24 cellular contexts compared by ENCODE assay signal in genomic region chr7:143131777-143132176, GRCh38. TPM values are rescaled to one million over a fixed set of nuclear protein-coding genes. Genes with fewer than 3 reads are reported as not detected.
A peak's percentile ranks its signal among the peaks of the same experiment; 100 is the strongest.
DNase-seq lines count a peak whose midpoint lies in the region; ATAC-seq and TF ChIP-seq lines count a peak whose summit lies in the region.
"Had no signal": no experiment of that assay in that cellular context is flagged by ENCODE, and none has a peak within 500 bp of the region (broad histone marks: within the 10 kb centered on the region; RNA-seq: fewer than 3 reads in every experiment).

A gene with protein sequence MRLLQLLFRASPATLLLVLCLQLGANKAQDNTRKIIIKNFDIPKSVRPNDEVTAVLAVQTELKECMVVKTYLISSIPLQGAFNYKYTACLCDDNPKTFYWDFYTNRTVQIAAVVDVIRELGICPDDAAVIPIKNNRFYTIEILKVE (plus strand): TSS chr7:143132077. CDS start chr7:143132117, 40 bp downstream.

- no peak for ATAC-seq in HG03457 (IDR thresholded peaks at IDR 0.05; ENCODE audit: unreplicated experiment)
- ATAC-seq: CD8-positive, alpha-beta T cell; HCT116; SK-N-SH treated with all-trans-retinoic acid at 6 μM for 48 hours had no signal

- peaks cover 3% of the 10 kb centered on the region for H3K9me3 ChIP-seq in adipocyte (ENCODE audit: control insufficient read depth, low read length)
- H3K9me3 ChIP-seq in skeletal muscle satellite cell (replicated peaks; ENCODE audit: low read length): no peaks in the 10 kb centered on the region
- H3K9me3 ChIP-seq: Caco-2, SJCRH30 had no signal

- DNase-seq in CD1c-positive myeloid dendritic cell (ENCODE audit: extremely low spot score) (peak; percentile 18), adipocyte (ENCODE audit: low read depth) (peak; percentile 21), kidney tubule cell (ENCODE audit: low spot score) (peak; percentile 6), RWPE1 (ENCODE audit: low spot score) (no peak), HCEC 1CT (no peak)
- DNase-seq: AML-193; Caco-2; CD8-positive, alpha-beta T cell; MV-4-11; NCI-H1105; NCI-H1436 treated with DMSO at 0.1 percent for 48 hours; NCI-H187 treated with DMSO at 0.1 percent for 48 hours; NCI-H524; NCI-H748 treated with DMSO at 0.1 percent for 48 hours; SJCRH30 had no signal

- no peaks in the 10 kb centered on the region for H3K4me1 ChIP-seq in adipocyte (ENCODE audit: control insufficient read depth, insufficient read depth, low read length)
- H3K4me1 ChIP-seq in skeletal muscle satellite cell (ENCODE audit: control insufficient read depth, insufficient read depth, low read length): peaks cover 14% of the 10 kb centered on the region
- H3K4me1 ChIP-seq: Caco-2, SJCRH30 had no signal

- H3K27me3 ChIP-seq in adipocyte (replicated peaks; ENCODE audit: control insufficient read depth, insufficient read depth, low read length) (no peaks in the 10 kb centered on the region), skeletal muscle satellite cell (ENCODE audit: control insufficient read depth, insufficient read depth, low read length) (no peaks in the 10 kb centered on the region)
- H3K27me3 ChIP-seq: BLaER1 treated with 17β-estradiol and CSF1 and Interleukin-3, amounts not matched to agents 10 nM and 100 nM; SJCRH30 had no signal

- CTCF ChIA-PET in RWPE1 (lab: Yijun Ruan, JAX): no interaction called here

- H3K4me3 ChIP-seq in adipocyte (ENCODE audit: low read length): no peak within 1 kb of the TSS
- peak within 1 kb of the TSS; percentile 7 for H3K4me3 ChIP-seq in skeletal muscle satellite cell (ENCODE audit: low read length)
- H3K4me3 ChIP-seq: SJCRH30 had no signal

- H3K27ac ChIP-seq in RWPE1: no peak within 1 kb of the TSS
- H3K27ac ChIP-seq: HL-60, KMS-11, SJCRH30 had no signal

- POLR2A ChIA-PET in RWPE1 (lab: Yijun Ruan, JAX; ENCODE audit: low non-redundant PET): no interaction called here

- H3K9ac ChIP-seq in adipocyte (ENCODE audit: low read length) (no peak within 1 kb of the TSS), skeletal muscle satellite cell (ENCODE audit: low read depth, low read length) (no peak within 1 kb of the TSS)
- H3K9ac ChIP-seq: KMS-11 had no signal

- H3K36me3 ChIP-seq in adipocyte (ENCODE audit: control insufficient read depth, insufficient read depth, low read length, severe bottlenecking) (no peaks in the 10 kb centered on the region), skeletal muscle satellite cell (ENCODE audit: insufficient read depth, low read length) (no peaks in the 10 kb centered on the region)
- H3K36me3 ChIP-seq: BLaER1 treated with 17β-estradiol and CSF1 and Interleukin-3, amounts not matched to agents 10 nM and 100 nM; SJCRH30 had no signal

- TF ChIP-seq CTCF in RWPE1 (conservative IDR thresholded peaks at IDR 0.05; ENCODE audit: low read depth): no peak

- H3K4me2 ChIP-seq in skeletal muscle satellite cell (ENCODE audit: low read length): peak within 1 kb of the TSS; percentile 42
- H3K4me2 ChIP-seq: KMS-11 had no signal

RNA-seq across cellular contexts. Expression of the gene that starts here (rescaled TPM):
- not detected in 2 replicates for total RNA-seq in skeletal muscle satellite cell (2012; rRNA removed)
- total RNA-seq: Caco-2; CD8-positive, alpha-beta T cell; H1; M059J; SJCRH30 had no signal

Comparison
In these comparisons a context has a peak if more than half of its experiments do, and no peak if none do; other contexts are left out.
1. DNase-seq: peak in CD1c-positive myeloid dendritic cell (single experiment), adipocyte (single experiment) and kidney tubule cell (single experiment); none in RWPE1 (single experiment) and HCEC 1CT (single experiment).